8 cellular contexts compared by ENCODE assay signal in the genomic region with DNA sequence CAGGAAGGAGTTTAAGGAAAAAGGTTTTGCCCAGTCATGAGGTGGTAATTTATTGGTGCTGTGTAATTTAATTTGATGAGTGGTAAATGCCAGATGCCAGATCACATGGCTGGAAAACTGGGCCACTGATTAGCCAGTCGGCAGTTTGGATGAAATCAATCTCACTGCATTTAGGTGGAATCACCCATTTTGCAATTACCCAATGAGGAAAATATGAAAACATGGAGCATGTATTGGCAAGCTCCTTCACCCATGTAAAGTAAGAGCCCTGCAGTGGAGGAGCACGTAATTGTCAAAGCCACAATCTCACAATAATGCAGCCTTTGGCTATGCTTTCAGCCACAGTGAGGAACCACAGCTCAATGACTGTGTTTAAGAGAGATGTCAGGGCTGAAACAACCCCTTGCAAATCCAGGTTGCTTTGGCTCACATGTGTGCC.
DNase-seq lines count a peak whose midpoint lies in the region; ATAC-seq, FAIRE-seq and TF ChIP-seq lines count a peak whose summit lies in the region.

No MANE protein-coding gene starts in this region.

- H3K27ac Mint-ChIP-seq in memory B cell: no peak overlapping the region

- no peaks in the 10 kb centered on the region for H3K36me3 Mint-ChIP-seq in memory B cell

- ATAC-seq in GM18520 (IDR thresholded peaks at IDR 0.05; ENCODE audit: unreplicated experiment): peak; percentile 75
- ATAC-seq in GM21576 (IDR thresholded peaks at IDR 0.05; ENCODE audit: unreplicated experiment): peak; percentile 69
- peak; percentile 32 for ATAC-seq in memory B cell (ENCODE audit: low read depth)
- no peak for ATAC-seq in HG03097 (IDR thresholded peaks at IDR 0.05; ENCODE audit: low FRiP score, unreplicated experiment)
- no peak for ATAC-seq in upper lobe of right lung

- no peaks in the 10 kb centered on the region for H3K27me3 Mint-ChIP-seq in memory B cell

- no peaks in the 10 kb centered on the region for H3K9me3 ChIP-seq in KOPT-K1 (ENCODE audit: insufficient read depth, low read length, poor library complexity, severe bottlenecking)
- no peaks in the 10 kb centered on the region for H3K9me3 ChIP-seq in upper lobe of right lung

- H3K27ac ChIP-seq in KOPT-K1 (ENCODE audit: low read depth, low read length, poor library complexity, severe bottlenecking) (peak overlapping the region; percentile 44), upper lobe of right lung (no peak overlapping the region)

- no peak overlapping the region for H3K4me3 Mint-ChIP-seq in memory B cell

- H3K9me3 Mint-ChIP-seq in memory B cell: no peaks in the 10 kb centered on the region

- FAIRE-seq in RCC 7860 (lab: Jason Lieb, UNC): no peak

- peaks cover 16% of the 10 kb centered on the region for H3K4me1 Mint-ChIP-seq in memory B cell

- H3K4me3 ChIP-seq in upper lobe of right lung: no peak overlapping the region

- DNase-seq in memory B cell (ENCODE audit: low spot score in 2 of 2) (no peak), upper lobe of right lung (no peak), RCC 7860 (ENCODE audit: low spot score) (no peak), NCI-H1105 treated with DMSO at 0.1 percent for 48 hours (lab: John Stamatoyannopoulos, UW) (no peak)

- no peak for TF ChIP-seq CTCF in upper lobe of right lung (IDR thresholded peaks at IDR 0.05)

- no peaks in the 10 kb centered on the region for H3K4me1 ChIP-seq in upper lobe of right lung

- H3K36me3 ChIP-seq in KOPT-K1 (ENCODE audit: insufficient read depth, low read length) (peaks cover 18% of the 10 kb centered on the region), upper lobe of right lung (no peaks in the 10 kb centered on the region)

- H3K27me3 ChIP-seq in upper lobe of right lung: no peaks in the 10 kb centered on the region

- intact Hi-C loops in upper lobe of right lung (cut with DNase I): no loop called here

Comparison
In these comparisons a context has a peak if more than half of its experiments do, and no peak if none do; other contexts are left out.
1. ATAC-seq: peak in GM18520 (single experiment), GM21576 (single experiment) and memory B cell (single experiment); none in HG03097 (single experiment) and upper lobe of right lung (single experiment).